ENCODE assay signal across 8 cellular contexts in the genomic region with DNA sequence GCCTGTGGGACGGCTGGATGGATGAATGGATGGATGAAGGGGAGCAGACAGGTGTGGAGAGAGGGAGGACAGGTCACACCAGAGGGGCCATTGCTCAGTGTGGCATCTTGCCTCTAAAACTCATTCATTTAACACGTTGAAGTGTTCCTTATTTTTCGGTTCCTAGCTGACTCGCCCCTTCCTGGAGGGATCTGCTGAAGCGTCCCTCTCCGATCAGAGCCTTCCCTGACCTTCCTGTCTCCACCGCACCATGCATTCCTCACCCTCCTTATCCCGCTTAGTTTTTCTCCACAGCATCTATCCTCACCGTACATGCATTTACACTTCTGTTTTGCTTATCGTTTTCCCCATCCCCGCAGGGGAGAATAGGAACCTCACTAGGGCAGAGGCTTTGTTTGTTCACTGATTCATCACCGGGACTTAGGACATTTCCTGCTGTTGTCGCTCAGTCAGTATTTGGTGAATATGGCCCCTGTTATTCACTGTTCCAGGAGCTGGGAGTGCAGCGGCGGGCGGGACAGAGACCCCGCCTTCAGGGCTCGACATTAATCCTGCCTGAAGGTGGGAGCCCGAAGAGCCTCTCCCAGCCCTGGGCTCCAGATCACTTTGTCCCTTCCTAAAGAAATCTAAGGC. TPM values are rescaled to one million over a fixed set of nuclear protein-coding genes. Genes with fewer than 3 reads are reported as not detected.
DNase-seq lines count a peak whose midpoint lies in the region; ATAC-seq, FAIRE-seq and TF ChIP-seq lines count a peak whose summit lies in the region.

No MANE protein-coding gene starts in this region.

- H3K4me2 ChIP-seq in H1 (ENCODE audit: insufficient read depth in 1 of 2, low read depth in 2 of 2, low read length in 2 of 2): peak overlapping the region; percentile 38 to 88

- H2BK15ac ChIP-seq in H1 (ENCODE audit: low read length): peak overlapping the region; percentile 6; the same call in 1 of the 2 replicates

- peak overlapping the region; percentile 47 for H2AFZ ChIP-seq in H1 (ENCODE audit: low read length)

- H3K9ac ChIP-seq in H1 (replicated peaks in 1 of 4; ENCODE audit: extremely low read depth in 1 of 4, low read depth in 3 of 4, low read length in 3 of 4): no peak overlapping the region

- no peaks in the 10 kb centered on the region for H4K20me1 ChIP-seq in H1 (replicated peaks in 1 of 2; ENCODE audit: control insufficient read depth in 1 of 2, insufficient read depth in 2 of 2, low read length in 2 of 2)

- TF ChIP-seq CTCF in H1 (IDR thresholded peaks at IDR 0.05; ENCODE audit: control extremely low read depth in 1 of 3, insufficient read depth in 1 of 3, low read depth in 1 of 3, low read length in 3 of 3) (no peak), nephron progenitor cell (IDR thresholded peaks at IDR 0.05) (no peak)

- H3K27ac ChIP-seq in H1 (ENCODE audit: low read depth, low read length): no peak overlapping the region

- H3K27me3 ChIP-seq in H1 (replicated peaks in 1 of 4; ENCODE audit: control insufficient read depth in 3 of 4, extremely low read depth in 1 of 4, insufficient read depth in 3 of 4, low read length in 3 of 4): no peaks in the 10 kb centered on the region

- no peak overlapping the region for H3K4ac ChIP-seq in H1 (replicated peaks; ENCODE audit: insufficient read length, low read depth, low read length)

- no peaks in the 10 kb centered on the region for H3K36me3 ChIP-seq in H1 (ENCODE audit: control insufficient read depth in 2 of 4, insufficient read depth in 4 of 4, low read length in 3 of 4)

- H3K14ac ChIP-seq in H1 (ENCODE audit: insufficient read length): no peak overlapping the region

- H3K23me2 ChIP-seq in H1 (ENCODE audit: low read depth, low read length): peaks cover 3% of the 10 kb centered on the region; the same call in 1 of the 2 replicates

- H3K36me3 Mint-ChIP-seq in activated CD4-positive, alpha-beta T cell treated with anti-CD3 and anti-CD28 coated beads, Interleukin-2, amount 10 ng/mL, durations not matched to agents 7 days and 5 days (ENCODE audit: low read depth): no peaks in the 10 kb centered on the region
- no peaks in the 10 kb centered on the region for H3K36me3 Mint-ChIP-seq in nephron progenitor cell (ENCODE audit: low read depth)

- TF ChIP-seq EP300 in H1 (IDR thresholded peaks at IDR 0.05; ENCODE audit: borderline replicate concordance in 1 of 2, low read depth in 2 of 2, low read length in 2 of 2): no peak

- H2BK20ac ChIP-seq in H1 (ENCODE audit: low read length): 0 out of 2 replicates have a peak overlapping the region, but pooled peaks have one; percentile 75

- H3K4me1 ChIP-seq in H1 (replicated peaks in 1 of 4; ENCODE audit: control insufficient read depth in 3 of 4, insufficient read depth in 4 of 4, low read length in 3 of 4): peaks cover 0 to 4% (median under 1%) of the 10 kb centered on the region in 4 experiments; a peak in 2 of 7 replicates

- H2BK120ac ChIP-seq in H1 (replicated peaks; ENCODE audit: low read depth, low read length): no peak overlapping the region

- no peak overlapping the region for H4K91ac ChIP-seq in H1 (replicated peaks; ENCODE audit: insufficient read length, low read length)

- H3K27ac Mint-ChIP-seq in activated CD4-positive, alpha-beta T cell treated with anti-CD3 and anti-CD28 coated beads, Interleukin-2, amount 10 ng/mL, durations not matched to agents 7 days and 5 days: no peak overlapping the region
- no peak overlapping the region for H3K27ac Mint-ChIP-seq in nephron progenitor cell

- H3K27me3 Mint-ChIP-seq in activated CD4-positive, alpha-beta T cell treated with anti-CD3 and anti-CD28 coated beads, Interleukin-2, amount 10 ng/mL, durations not matched to agents 7 days and 5 days: peaks cover 11% of the 10 kb centered on the region
- H3K27me3 Mint-ChIP-seq in nephron progenitor cell (ENCODE audit: low read depth, poor library complexity): peaks cover 33% of the 10 kb centered on the region

- peak; percentile 2 for ATAC-seq in HG02981 (IDR thresholded peaks at IDR 0.05; ENCODE audit: unreplicated experiment)

- H2BK12ac ChIP-seq in H1 (ENCODE audit: low read depth, low read length): peak overlapping the region; percentile 29; the same call in 1 of the 2 replicates

- H3K79me1 ChIP-seq in H1 (ENCODE audit: low read depth, low read length): no peaks in the 10 kb centered on the region

- TF ChIP-seq RAD21 in H1 (IDR thresholded peaks at IDR 0.05 in 1 of 2, conservative IDR thresholded peaks at IDR 0.05 in 1 of 2; ENCODE audit: low read depth in 2 of 2, low read length in 2 of 2): no peak

- no peak overlapping the region for H3K56ac ChIP-seq in H1 (replicated peaks; ENCODE audit: insufficient read length, low read depth, low read length)

- H3K18ac ChIP-seq in H1 (ENCODE audit: extremely low read depth, low read length): 0 out of 2 replicates have a peak overlapping the region, but pooled peaks have one; percentile 34

- H3K4me1 Mint-ChIP-seq in activated CD4-positive, alpha-beta T cell treated with anti-CD3 and anti-CD28 coated beads, Interleukin-2, amount 10 ng/mL, durations not matched to agents 7 days and 5 days: peaks cover 5% of the 10 kb centered on the region
- peaks cover 5% of the 10 kb centered on the region for H3K4me1 Mint-ChIP-seq in nephron progenitor cell

- H3K79me2 ChIP-seq in H1 (ENCODE audit: control insufficient read depth in 1 of 2, insufficient read depth in 2 of 2, low read length in 2 of 2): no peaks in the 10 kb centered on the region

- H2BK5ac ChIP-seq in H1 (ENCODE audit: low read depth, low read length): no peak overlapping the region

- H3K9me3 ChIP-seq in H1 (ENCODE audit: insufficient read depth in 2 of 2, low read depth in 1 of 2, low read length in 1 of 2): no peaks in the 10 kb centered on the region

- TF ChIP-seq POLR2A in H1 (IDR thresholded peaks at IDR 0.05; ENCODE audit: control extremely low read depth in 1 of 2, low read depth in 2 of 2, low read length in 2 of 2): no peak

- no peak for DNase-seq in activated CD4-positive, alpha-beta T cell treated with anti-CD3 and anti-CD28 coated beads, Interleukin-2, amount 10 ng/mL, durations not matched to agents 7 days and 5 days
- DNase-seq in activated CD4-positive, alpha-beta T cell treated with anti-CD3 and anti-CD28 coated beads, Interleukin-2, amount 50 U/mL, for 48 hours: no peak
- DNase-seq in RPMI7951 (ENCODE audit: low read depth): peak; percentile 77
- DNase-seq in H1 (ENCODE audit: low read depth in 1 of 2, low spot score in 2 of 2): no peak
- DNase-seq in nephron progenitor cell: no peak
- DNase-seq in cerebellar nuclear complex (lab: John Stamatoyannopoulos, UW): no peak
- DNase-seq in mesenteric fat pad (ENCODE audit: low spot score): no peak

- POLR2A ChIA-PET in activated CD4-positive, alpha-beta T cell treated with anti-CD3 and anti-CD28 coated beads, Interleukin-2, amount 10 ng/mL, durations not matched to agents 7 days and 5 days (lab: Charles Lee): interaction anchor here (1.6 kb wide), 1 partner anchor 321 kb away, joined by 6 read pairs; a partner anchor contains a TSS
- POLR2A ChIA-PET in H1 (lab: Charles Lee; ENCODE audit: partially characterized antibody): interaction anchor here (0.6 to 2.1 kb wide), 14 partner anchors 21 to 438 kb away, joined by 3 to 12 read pairs (median 4); a partner anchor contains a TSS

- H4K5ac ChIP-seq in H1 (ENCODE audit: insufficient read length, low read depth, low read length): no peak overlapping the region

- WGBS in H1 (ENCODE audit: extremely low coverage in 1 of 2, insufficient coverage in 1 of 2, insufficient read length in 1 of 2, insufficient replicate concordance in 2 of 2, low coverage in 1 of 2, low lambda C conversion rate in 2 of 2, missing lambda C conversion rate in 1 of 2), 2 experiments: 40% methylated on average over 19 of the region's 19 CpGs; no CpG with 5 or more reads in 1 of the 2 experiments

- no peak overlapping the region for H4K8ac ChIP-seq in H1 (ENCODE audit: extremely low read depth, insufficient read depth, low read length)

- H3K4me3 ChIP-seq in H1 (ENCODE audit: extremely low read depth in 1 of 4, insufficient read depth in 2 of 4, low read depth in 3 of 4, low read length in 4 of 4): peak overlapping the region; percentile 44 to 89 (median 86); a peak in 7 of 8 replicates

- H3K4me3 Mint-ChIP-seq in activated CD4-positive, alpha-beta T cell treated with anti-CD3 and anti-CD28 coated beads, Interleukin-2, amount 10 ng/mL, durations not matched to agents 7 days and 5 days: peak overlapping the region; percentile 74
- peak overlapping the region; percentile 89 for H3K4me3 Mint-ChIP-seq in nephron progenitor cell

- no peaks in the 10 kb centered on the region for H3K9me3 Mint-ChIP-seq in activated CD4-positive, alpha-beta T cell treated with anti-CD3 and anti-CD28 coated beads, Interleukin-2, amount 10 ng/mL, durations not matched to agents 7 days and 5 days
- H3K9me3 Mint-ChIP-seq in nephron progenitor cell: no peaks in the 10 kb centered on the region

- no peak overlapping the region for H2AK5ac ChIP-seq in H1 (ENCODE audit: low read depth, low read length)

- CTCF ChIA-PET in activated CD4-positive, alpha-beta T cell treated with anti-CD3 and anti-CD28 coated beads, Interleukin-2, amount 10 ng/mL, durations not matched to agents 7 days and 5 days (lab: Charles Lee): interaction anchor here (0.7 to 3.5 kb wide), 44 partner anchors 9 to 849 kb away, joined by 3 to 47 read pairs (median 5); a partner anchor contains a TSS
- CTCF ChIA-PET in H1 (lab: Charles Lee; ENCODE audit: partially characterized antibody): interaction anchor here (0.6 to 15.4 kb wide), 73 partner anchors 9 to 565 kb away, joined by 3 to 322 read pairs (median 7); a partner anchor contains a TSS

- FAIRE-seq in H1 (lab: Jason Lieb, UNC): no peak

- H3K23ac ChIP-seq in H1 (ENCODE audit: insufficient read length): no peak overlapping the region

RNA-seq across cellular contexts. Expression of a gene that starts 32.0 kb away (rescaled TPM):
- total RNA-seq in activated CD4-positive, alpha-beta T cell treated with anti-CD3 and anti-CD28 coated beads, Interleukin-2, amount 10 ng/mL, durations not matched to agents 7 days and 5 days: not detected
- total RNA-seq in RPMI7951 (2014; rRNA removed; shearing (Covaris generic)): under 0.01 and 0.36 TPM in 2 replicates
- 2.2 and 2.4 TPM in 2 replicates for total RNA-seq in H1 (2021; fragmentation: NEBNext Ultra II Directional; extraction: Animal tissue kit (Norgen Biotek cat#: 25700))
- polyA plus RNA-seq in H1 (2011; rRNA removed): 0.59 and 1.6 TPM in 2 replicates
- 0.88 TPM for polyA plus RNA-seq in H1 (2011; cell fraction: cytosol; rRNA removed)
- 1.5 TPM for polyA plus RNA-seq in H1 (2011; cell fraction: nucleus; rRNA removed)
- 0.57 to 0.83 TPM (median 0.62 TPM) in 4 replicates for polyA plus RNA-seq in H1 (2012, experiment 1 of 2)
- polyA plus RNA-seq in H1 (2012, experiment 2 of 2): 1.2 TPM
- 1.6 TPM for polyA plus RNA-seq in H1 (2013, experiment 1 of 2)
- polyA plus RNA-seq in H1 (2013, experiment 2 of 2): 2.1 TPM
- polyA minus RNA-seq in H1 (2011; rRNA and poly(A)+ RNA removed): 0.10 and 0.41 TPM in 2 replicates
- 0.51 TPM for polyA minus RNA-seq in H1 (2011; cell fraction: cytosol; rRNA and poly(A)+ RNA removed)
- 2.3 TPM for polyA minus RNA-seq in H1 (2011; cell fraction: nucleus; rRNA and poly(A)+ RNA removed)
- not detected for total RNA-seq in mesenteric fat pad

RNA-seq across cellular contexts. Expression of a gene that starts 32.0 kb away (rescaled TPM):
- not detected for total RNA-seq in activated CD4-positive, alpha-beta T cell treated with anti-CD3 and anti-CD28 coated beads, Interleukin-2, amount 10 ng/mL, durations not matched to agents 7 days and 5 days
- under 0.01 TPM in 1 of 2 replicates, not detected in the other for total RNA-seq in RPMI7951 (2014; rRNA removed; shearing (Covaris generic))
- 7.3 and 7.9 TPM in 2 replicates for total RNA-seq in H1 (2021; fragmentation: NEBNext Ultra II Directional; extraction: Animal tissue kit (Norgen Biotek cat#: 25700))
- 5.4 and 12.8 TPM in 2 replicates for polyA plus RNA-seq in H1 (2011; rRNA removed)
- polyA plus RNA-seq in H1 (2011; cell fraction: cytosol; rRNA removed): 12.2 TPM
- polyA plus RNA-seq in H1 (2011; cell fraction: nucleus; rRNA removed): 15.9 TPM
- 2.0 to 4.3 TPM (median 3.0 TPM) in 4 replicates for polyA plus RNA-seq in H1 (2012, experiment 1 of 2)
- polyA plus RNA-seq in H1 (2012, experiment 2 of 2): 0.79 TPM
- polyA plus RNA-seq in H1 (2013, experiment 1 of 2): 9.1 TPM
- polyA plus RNA-seq in H1 (2013, experiment 2 of 2): 8.4 TPM
- 4.3 and 4.9 TPM in 2 replicates for polyA minus RNA-seq in H1 (2011; rRNA and poly(A)+ RNA removed)
- 3.1 TPM for polyA minus RNA-seq in H1 (2011; cell fraction: cytosol; rRNA and poly(A)+ RNA removed)
- 10.0 TPM for polyA minus RNA-seq in H1 (2011; cell fraction: nucleus; rRNA and poly(A)+ RNA removed)
- not detected for total RNA-seq in mesenteric fat pad
